ENCODE assay signal across 1 cellular context in genomic region chr12:95243497-95244183, GRCh38.
TF ChIP-seq lines count a peak whose summit lies in the region.

No MANE protein-coding gene starts in this region.

TF ChIP-seq in GM23338, 12 proteins besides CTCF, POLR2A, EP300 and RAD21 (continued from another document):
- TF ChIP-seq, protein P1, sequence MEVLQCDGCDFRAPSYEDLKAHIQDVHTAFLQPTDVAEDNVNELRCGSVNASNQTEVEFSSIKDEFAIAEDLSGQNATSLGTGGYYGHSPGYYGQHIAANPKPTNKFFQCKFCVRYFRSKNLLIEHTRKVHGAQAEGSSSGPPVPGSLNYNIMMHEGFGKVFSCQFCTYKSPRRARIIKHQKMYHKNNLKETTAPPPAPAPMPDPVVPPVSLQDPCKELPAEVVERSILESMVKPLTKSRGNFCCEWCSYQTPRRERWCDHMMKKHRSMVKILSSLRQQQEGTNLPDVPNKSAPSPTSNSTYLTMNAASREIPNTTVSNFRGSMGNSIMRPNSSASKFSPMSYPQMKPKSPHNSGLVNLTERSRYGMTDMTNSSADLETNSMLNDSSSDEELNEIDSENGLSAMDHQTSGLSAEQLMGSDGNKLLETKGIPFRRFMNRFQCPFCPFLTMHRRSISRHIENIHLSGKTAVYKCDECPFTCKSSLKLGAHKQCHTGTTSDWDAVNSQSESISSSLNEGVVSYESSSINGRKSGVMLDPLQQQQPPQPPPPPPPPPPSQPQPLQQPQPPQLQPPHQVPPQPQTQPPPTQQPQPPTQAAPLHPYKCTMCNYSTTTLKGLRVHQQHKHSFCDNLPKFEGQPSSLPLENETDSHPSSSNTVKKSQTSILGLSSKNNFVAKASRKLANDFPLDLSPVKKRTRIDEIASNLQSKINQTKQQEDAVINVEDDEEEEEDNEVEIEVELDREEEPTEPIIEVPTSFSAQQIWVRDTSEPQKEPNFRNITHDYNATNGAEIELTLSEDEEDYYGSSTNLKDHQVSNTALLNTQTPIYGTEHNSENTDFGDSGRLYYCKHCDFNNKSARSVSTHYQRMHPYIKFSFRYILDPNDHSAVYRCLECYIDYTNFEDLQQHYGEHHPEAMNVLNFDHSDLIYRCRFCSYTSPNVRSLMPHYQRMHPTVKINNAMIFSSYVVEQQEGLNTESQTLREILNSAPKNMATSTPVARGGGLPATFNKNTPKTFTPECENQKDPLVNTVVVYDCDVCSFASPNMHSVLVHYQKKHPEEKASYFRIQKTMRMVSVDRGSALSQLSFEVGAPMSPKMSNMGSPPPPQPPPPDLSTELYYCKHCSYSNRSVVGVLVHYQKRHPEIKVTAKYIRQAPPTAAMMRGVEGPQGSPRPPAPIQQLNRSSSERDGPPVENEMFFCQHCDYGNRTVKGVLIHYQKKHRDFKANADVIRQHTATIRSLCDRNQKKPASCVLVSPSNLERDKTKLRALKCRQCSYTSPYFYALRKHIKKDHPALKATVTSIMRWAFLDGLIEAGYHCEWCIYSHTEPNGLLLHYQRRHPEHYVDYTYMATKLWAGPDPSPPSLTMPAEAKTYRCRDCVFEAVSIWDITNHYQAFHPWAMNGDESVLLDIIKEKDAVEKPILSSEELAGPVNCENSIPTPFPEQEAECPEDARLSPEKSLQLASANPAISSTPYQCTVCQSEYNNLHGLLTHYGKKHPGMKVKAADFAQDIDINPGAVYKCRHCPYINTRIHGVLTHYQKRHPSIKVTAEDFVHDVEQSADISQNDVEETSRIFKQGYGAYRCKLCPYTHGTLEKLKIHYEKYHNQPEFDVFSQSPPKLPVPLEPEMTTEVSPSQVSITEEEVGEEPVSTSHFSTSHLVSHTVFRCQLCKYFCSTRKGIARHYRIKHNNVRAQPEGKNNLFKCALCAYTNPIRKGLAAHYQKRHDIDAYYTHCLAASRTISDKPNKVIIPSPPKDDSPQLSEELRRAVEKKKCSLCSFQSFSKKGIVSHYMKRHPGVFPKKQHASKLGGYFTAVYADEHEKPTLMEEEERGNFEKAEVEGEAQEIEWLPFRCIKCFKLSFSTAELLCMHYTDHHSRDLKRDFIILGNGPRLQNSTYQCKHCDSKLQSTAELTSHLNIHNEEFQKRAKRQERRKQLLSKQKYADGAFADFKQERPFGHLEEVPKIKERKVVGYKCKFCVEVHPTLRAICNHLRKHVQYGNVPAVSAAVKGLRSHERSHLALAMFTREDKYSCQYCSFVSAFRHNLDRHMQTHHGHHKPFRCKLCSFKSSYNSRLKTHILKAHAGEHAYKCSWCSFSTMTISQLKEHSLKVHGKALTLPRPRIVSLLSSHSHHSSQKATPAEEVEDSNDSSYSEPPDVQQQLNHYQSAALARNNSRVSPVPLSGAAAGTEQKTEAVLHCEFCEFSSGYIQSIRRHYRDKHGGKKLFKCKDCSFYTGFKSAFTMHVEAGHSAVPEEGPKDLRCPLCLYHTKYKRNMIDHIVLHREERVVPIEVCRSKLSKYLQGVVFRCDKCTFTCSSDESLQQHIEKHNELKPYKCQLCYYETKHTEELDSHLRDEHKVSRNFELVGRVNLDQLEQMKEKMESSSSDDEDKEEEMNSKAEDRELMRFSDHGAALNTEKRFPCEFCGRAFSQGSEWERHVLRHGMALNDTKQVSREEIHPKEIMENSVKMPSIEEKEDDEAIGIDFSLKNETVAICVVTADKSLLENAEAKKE (CRISPR knock-in tag; IDR thresholded peaks at IDR 0.05) = no peak
- no peak for TF ChIP-seq NANOG (IDR thresholded peaks at IDR 0.05; ENCODE audit: borderline replicate concordance)
- TF ChIP-seq ZNF114 (CRISPR knock-in tag; IDR thresholded peaks at IDR 0.05) = no peak
- TF ChIP-seq EZH2phosphoT487 (IDR thresholded peaks at IDR 0.05; ENCODE audit: unreplicated experiment) = no peak
- no peak for TF ChIP-seq JUNB (IDR thresholded peaks at IDR 0.05; ENCODE audit: unreplicated experiment)
